In the genomic region with DNA sequence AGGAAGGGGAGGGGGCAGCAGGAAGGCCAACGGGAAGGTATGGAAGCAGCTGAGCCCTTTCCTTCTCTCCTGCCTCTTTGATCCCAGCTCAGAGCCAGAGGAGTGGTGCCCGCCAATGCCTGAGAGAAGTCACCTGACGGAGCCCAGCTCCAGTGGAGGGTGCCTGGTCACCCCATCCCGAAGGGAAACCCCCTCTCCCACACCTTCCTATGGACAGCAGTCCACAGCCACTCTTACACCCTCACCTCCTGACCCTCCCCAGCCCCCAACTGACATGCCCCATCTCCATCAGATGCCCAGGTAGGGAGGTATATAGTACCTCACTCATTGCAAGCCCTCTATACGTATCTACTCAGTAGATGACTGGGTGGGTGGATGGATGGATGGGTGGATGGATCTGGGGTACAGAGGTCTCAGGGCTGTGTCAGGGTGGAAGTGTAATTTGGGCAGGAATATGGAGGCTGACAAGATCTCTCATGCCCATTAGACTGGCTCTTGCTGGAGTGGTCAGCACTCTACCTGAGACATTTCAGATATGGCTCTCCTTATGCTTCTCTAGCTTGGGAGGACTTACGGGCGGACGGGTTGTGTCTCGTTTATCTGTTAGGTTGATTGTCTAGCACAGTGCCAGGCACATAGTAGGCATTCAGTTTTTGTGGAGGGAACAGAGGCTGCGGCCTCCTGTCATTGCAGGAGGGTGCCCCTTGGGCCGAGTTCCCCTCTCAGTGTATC, we compare ENCODE assay signal across 15 cellular contexts. TPM values are rescaled to one million over a fixed set of nuclear protein-coding genes. Genes with fewer than 3 reads are reported as not detected.
DNase-seq lines count a peak whose midpoint lies in the region; ATAC-seq and TF ChIP-seq lines count a peak whose summit lies in the region.
"Had no signal": no experiment of that assay in that cellular context is flagged by ENCODE, and none has a peak within 500 bp of the region (broad histone marks: within the 10 kb centered on the region; RNA-seq: fewer than 3 reads in every experiment).

No MANE protein-coding gene starts in this region.

- no peak overlapping the region for H3T11ph ChIP-seq in H9 (ENCODE audit: low read length)

- no peak overlapping the region for H2BK120ac ChIP-seq in H9 (ENCODE audit: low read depth, low read length, poor library complexity, severe bottlenecking)
- H2BK120ac ChIP-seq in neuronal stem cell (ENCODE audit: low read depth, low read length) = no peak overlapping the region

- H3K56ac ChIP-seq in H9 (ENCODE audit: insufficient read length, low read depth, low read length) = no peak overlapping the region

- intact Hi-C loops in CD4-positive, alpha-beta T cell (cut with DNase I, micrococcal nuclease) = loop anchor here (5.0 kb wide), 6 partner anchors 41 to 1136 kb away; partner anchors contain the start of genes SIAE (in 2 of the 2), SPA17 (in 2 of the 2), MSANTD2 (in 1 of the 2) and TMEM218 (in 1 of the 2)

- H3K4ac ChIP-seq in H9 (ENCODE audit: low read depth, low read length) (no peak overlapping the region), neuronal stem cell (ENCODE audit: low read length) (no peak overlapping the region)

- H2BK12ac ChIP-seq in H9 (ENCODE audit: insufficient read length, low read depth, low read length) (no peak overlapping the region), neuronal stem cell (ENCODE audit: low read length) (no peak overlapping the region)

- ATAC-seq in CD4-positive, alpha-beta T cell (ENCODE audit: poor library complexity) = no peak
- ATAC-seq: GM12878 had no signal

- no peaks in the 10 kb centered on the region for H3K9me3 ChIP-seq in CD4-positive, alpha-beta T cell (ENCODE audit: control insufficient read depth, low read length)
- no peaks in the 10 kb centered on the region for H3K9me3 ChIP-seq in H9 (ENCODE audit: control insufficient read depth, low read depth, low read length)
- H3K9me3 ChIP-seq in neuronal stem cell (replicated peaks in 1 of 2; ENCODE audit: control insufficient read depth in 2 of 2, insufficient read depth in 1 of 2, low read depth in 1 of 2, low read length in 2 of 2) = no peaks in the 10 kb centered on the region

- peak overlapping the region; percentile 38 for H3K27ac Mint-ChIP-seq in CD4-positive, alpha-beta T cell
- H3K27ac Mint-ChIP-seq in H9 (no peak overlapping the region), endothelial cell (ENCODE audit: unreplicated experiment) (no peak overlapping the region), mesothelial cell of epicardium (no peak overlapping the region)

- H3K79me1 ChIP-seq in H9 (ENCODE audit: insufficient read depth, low read depth, low read length, poor library complexity, severe bottlenecking) (no peaks in the 10 kb centered on the region), neuronal stem cell (ENCODE audit: low read depth, low read length) (peaks cover 2% of the 10 kb centered on the region)

- no CpG with 5 or more reads among the region's 11 CpGs for WGBS in H9 (ENCODE audit: extremely low coverage, insufficient read length, low lambda C conversion rate)
- WGBS in neuronal stem cell (ENCODE audit: extremely low coverage in 2 of 2, insufficient read length in 2 of 2, insufficient replicate concordance in 1 of 2), 2 donors = no CpG with 5 or more reads among the region's 11 CpGs

- H2BK20ac ChIP-seq in H9 (ENCODE audit: low read depth, low read length, poor library complexity, severe bottlenecking) = no peak overlapping the region

- H2BK5ac ChIP-seq in H9 (ENCODE audit: insufficient read length, low read length) (no peak overlapping the region), neuronal stem cell (ENCODE audit: low read length) (no peak overlapping the region)

- H2BK15ac ChIP-seq in H9 (ENCODE audit: low read depth, low read length) (no peak overlapping the region), neuronal stem cell (ENCODE audit: low read length) (no peak overlapping the region)

- H3K23ac ChIP-seq in H9 (ENCODE audit: insufficient read length, low read depth, low read length) = no peak overlapping the region
- H3K23ac ChIP-seq in neuronal stem cell (ENCODE audit: low read depth, low read length, poor library complexity) = peak overlapping the region; percentile 38

- H3K9ac ChIP-seq in H9 (ENCODE audit: extremely low read depth, insufficient read length, low read length) (no peak overlapping the region), neuronal stem cell (ENCODE audit: low read depth, low read length, poor library complexity) (no peak overlapping the region)

- H3K4me2 ChIP-seq in H9 (ENCODE audit: insufficient read depth, insufficient read length, low read length) (no peak overlapping the region), neuronal stem cell (ENCODE audit: insufficient read depth, low read length, poor library complexity, severe bottlenecking) (no peak overlapping the region)
- H3K4me2 ChIP-seq: PC-9 had no signal

- H2AFZ ChIP-seq in H9 (ENCODE audit: low read length) (no peak overlapping the region), neuronal stem cell (ENCODE audit: low read length) (no peak overlapping the region)
- H2AFZ ChIP-seq: PC-9 had no signal

- CTCF ChIA-PET in CD4-positive, alpha-beta T cell (lab: Charles Lee) = no interaction called here

- DNase-seq in CD4-positive, alpha-beta T cell = no peak
- DNase-seq in H9 (peak; percentile 10), endothelial cell (ENCODE audit: low spot score) (no peak), neuronal stem cell (ENCODE audit: low spot score) (no peak), mesothelial cell of epicardium (ENCODE audit: low spot score in 2 of 2, unreplicated experiment in 2 of 2) (no peak), medulla oblongata (ENCODE audit: extremely low spot score) (no peak), NCI-H510A (lab: John Stamatoyannopoulos, UW) (no peak)
- DNase-seq: KBM-7, NCI-H1092, NCI-H2107, NCI-H748 treated with DMSO at 0.1 percent for 48 hours, PC-9 had no signal

- H3K18ac ChIP-seq in H9 (ENCODE audit: insufficient read length, low read depth, low read length) (no peak overlapping the region), neuronal stem cell (ENCODE audit: low read length) (no peak overlapping the region)

- H3K27me3 Mint-ChIP-seq in CD4-positive, alpha-beta T cell = peaks cover 18% of the 10 kb centered on the region
- peaks cover 25% of the 10 kb centered on the region for H3K27me3 Mint-ChIP-seq in H9 (ENCODE audit: low read depth)
- peaks cover 24% of the 10 kb centered on the region for H3K27me3 Mint-ChIP-seq in endothelial cell (ENCODE audit: unreplicated experiment)
- H3K27me3 Mint-ChIP-seq in mesothelial cell of epicardium (ENCODE audit: low read depth) = peaks cover 24% of the 10 kb centered on the region

- H3K36me3 ChIP-seq in neuronal stem cell (replicated peaks in 1 of 2; ENCODE audit: control insufficient read depth in 2 of 2, insufficient read depth in 2 of 2, low read length in 2 of 2) = no peaks in the 10 kb centered on the region

- no peak for TF ChIP-seq CTCF in CD4-positive, alpha-beta T cell (IDR thresholded peaks at IDR 0.05)
- TF ChIP-seq CTCF in H9 (conservative IDR thresholded peaks at IDR 0.05) (no peak), endothelial cell (IDR thresholded peaks at IDR 0.05; ENCODE audit: unreplicated experiment) (no peak), mesothelial cell of epicardium (IDR thresholded peaks at IDR 0.05; ENCODE audit: unreplicated experiment) (no peak)

- no peaks in the 10 kb centered on the region for H3K79me2 ChIP-seq in H9 (ENCODE audit: insufficient read depth, low read length)

- H3K14ac ChIP-seq in H9 (ENCODE audit: insufficient read depth, low read length) (no peak overlapping the region; the same call in 1 of the 2 replicates), neuronal stem cell (ENCODE audit: low read length) (no peak overlapping the region)

- H3K4me3 ChIP-seq in neuronal stem cell (ENCODE audit: low read length in 2 of 2) = peak overlapping the region in 1 of 2 donors; percentile 10
- H3K4me3 ChIP-seq: GM12878, PC-9 had no signal

- H4K20me1 ChIP-seq in H9 (ENCODE audit: control insufficient read depth, insufficient read depth, insufficient read length) = no peaks in the 10 kb centered on the region

- H3K27me3 ChIP-seq in CD4-positive, alpha-beta T cell (ENCODE audit: control insufficient read depth, insufficient read depth, low read length) = peaks cover 18% of the 10 kb centered on the region
- H3K27me3 ChIP-seq in H9 (ENCODE audit: insufficient read depth, low read length) (peaks cover 6% of the 10 kb centered on the region; the same call in 1 of the 2 replicates), neuronal stem cell (ENCODE audit: control insufficient read depth in 3 of 3, insufficient read depth in 3 of 3, low read depth in 1 of 3, low read length in 3 of 3) (peaks cover 0 to 23% (median 19%) of the 10 kb centered on the region in 3 experiments)

- no peaks in the 10 kb centered on the region for H3K4me1 ChIP-seq in H9 (ENCODE audit: insufficient read depth, low read length)
- H3K4me1 ChIP-seq in neuronal stem cell (ENCODE audit: control insufficient read depth in 2 of 2, insufficient read depth in 1 of 2, low read depth in 1 of 2, low read length in 2 of 2) = peaks cover 8 to 17% of the 10 kb centered on the region in 2 donors

- H3K23me2 ChIP-seq in H9 (ENCODE audit: insufficient read length, low read depth, low read length, poor library complexity, severe bottlenecking) = peaks cover 6% of the 10 kb centered on the region

- peaks cover 25% of the 10 kb centered on the region for H3K4me1 Mint-ChIP-seq in CD4-positive, alpha-beta T cell (ENCODE audit: low read depth)
- H3K4me1 Mint-ChIP-seq in H9 = peaks cover 20 to 29% of the 10 kb centered on the region in 2 experiments
- peaks cover 69% of the 10 kb centered on the region for H3K4me1 Mint-ChIP-seq in endothelial cell (ENCODE audit: unreplicated experiment)
- H3K4me1 Mint-ChIP-seq in mesothelial cell of epicardium = peaks cover 16% of the 10 kb centered on the region

- H3K9me3 Mint-ChIP-seq in CD4-positive, alpha-beta T cell = no peaks in the 10 kb centered on the region
- peaks cover 0 to 3% of the 10 kb centered on the region in 2 experiments; a peak in 1 of 5 replicates for H3K9me3 Mint-ChIP-seq in H9
- no peaks in the 10 kb centered on the region for H3K9me3 Mint-ChIP-seq in endothelial cell (ENCODE audit: unreplicated experiment)
- no peaks in the 10 kb centered on the region for H3K9me3 Mint-ChIP-seq in mesothelial cell of epicardium

- no peaks in the 10 kb centered on the region for H3K36me3 Mint-ChIP-seq in CD4-positive, alpha-beta T cell (ENCODE audit: low read depth)
- H3K36me3 Mint-ChIP-seq in H9 (ENCODE audit: insufficient read depth in 1 of 3, low read depth in 3 of 3) (no peaks in the 10 kb centered on the region; a peak in 2 of 7 replicates), endothelial cell (ENCODE audit: low read depth, unreplicated experiment) (peaks cover 6% of the 10 kb centered on the region), mesothelial cell of epicardium (no peaks in the 10 kb centered on the region)
- H3K36me3 Mint-ChIP-seq: CD14-positive monocyte had no signal

- no peak overlapping the region for H4K8ac ChIP-seq in H9 (replicated peaks; ENCODE audit: insufficient read length, low read depth, low read length)
- no peak overlapping the region for H4K8ac ChIP-seq in neuronal stem cell (ENCODE audit: low read depth, low read length)

- POLR2A ChIA-PET in CD4-positive, alpha-beta T cell (lab: Charles Lee) = interaction anchor here (0.8 to 1.0 kb wide), 2 partner anchors 13 to 75 kb away, joined by 3 read pairs; partner anchors contain the start of gene CCDC15

- H4K5ac ChIP-seq in H9 (ENCODE audit: insufficient read length, low read depth, low read length) = no peak overlapping the region

- H4K91ac ChIP-seq in H9 (ENCODE audit: insufficient read length, low read depth, low read length) (no peak overlapping the region), neuronal stem cell (ENCODE audit: low read depth, low read length, poor library complexity) (no peak overlapping the region)

- peak overlapping the region; percentile 46 for H3K4me3 Mint-ChIP-seq in CD4-positive, alpha-beta T cell
- H3K4me3 Mint-ChIP-seq in H9 = no peak overlapping the region
- H3K4me3 Mint-ChIP-seq in endothelial cell (ENCODE audit: unreplicated experiment) = peak overlapping the region; percentile 60
- H3K4me3 Mint-ChIP-seq in mesothelial cell of epicardium = no peak overlapping the region

- H3K27ac ChIP-seq in CD4-positive, alpha-beta T cell (ENCODE audit: low read depth, low read length) = no peak overlapping the region
- H3K27ac ChIP-seq in H9 (ENCODE audit: insufficient read length, low read depth, low read length) (no peak overlapping the region), neuronal stem cell (replicated peaks; ENCODE audit: low read length) (no peak overlapping the region)
- H3K27ac ChIP-seq: PC-9 had no signal

- H2AK5ac ChIP-seq in H9 (ENCODE audit: insufficient read length, low read length) = no peak overlapping the region
- no peak overlapping the region for H2AK5ac ChIP-seq in neuronal stem cell (ENCODE audit: low read depth, low read length)

RNA-seq across cellular contexts. Expression of gene ROBO3, which starts 13.4 kb away (rescaled TPM):
- total RNA-seq in CD4-positive, alpha-beta T cell = 10 to 100 TPM; 26.2 to 27.2 TPM
- total RNA-seq in H9 (2021) (11.8 and 12.6 TPM in 2 replicates), endothelial cell (ENCODE audit: unreplicated experiment) (40.0 TPM), mesothelial cell of epicardium (26.0 to 26.7 TPM (median 26.4 TPM) in 3 replicates)
- polyA plus RNA-seq in neuronal stem cell (2013, experiment 1 of 2) = 9.5 TPM
- polyA plus RNA-seq in neuronal stem cell (2013, experiment 2 of 2) = 8.8 TPM

RNA-seq across cellular contexts. Expression of gene ROBO4, which starts 19.0 kb away (rescaled TPM):
- not detected for total RNA-seq in CD4-positive, alpha-beta T cell
- total RNA-seq in H9 (2021) (not detected in 2 replicates), endothelial cell (ENCODE audit: unreplicated experiment) (28.8 TPM), mesothelial cell of epicardium (not detected in 3 replicates)
- not detected for polyA plus RNA-seq in neuronal stem cell (2013, experiment 1 of 2)
- not detected for polyA plus RNA-seq in neuronal stem cell (2013, experiment 2 of 2)
- total RNA-seq: GM12878, PC-9 had no signal
- polyA plus RNA-seq: GM12878 had no signal

RNA-seq across cellular contexts. Expression of gene HEPN1, which starts 40.4 kb away (rescaled TPM):
- total RNA-seq in CD4-positive, alpha-beta T cell = not detected
- total RNA-seq in H9 (2021) = not detected in 2 replicates
- not detected for total RNA-seq in endothelial cell (ENCODE audit: unreplicated experiment)
- not detected for polyA plus RNA-seq in neuronal stem cell (2013, experiment 1 of 2)
- not detected for polyA plus RNA-seq in neuronal stem cell (2013, experiment 2 of 2)
- not detected in 3 replicates for total RNA-seq in mesothelial cell of epicardium
- total RNA-seq: GM12878, M059J, PC-9 had no signal
- polyA plus RNA-seq: CD14-positive monocyte, GM12878 had no signal

RNA-seq across cellular contexts. Expression of gene HEPACAM, which starts 57.2 kb away (rescaled TPM):
- not detected for total RNA-seq in CD4-positive, alpha-beta T cell
- total RNA-seq in H9 (2021) (not detected in 2 replicates), endothelial cell (ENCODE audit: unreplicated experiment) (0.08 TPM), mesothelial cell of epicardium (0.07 TPM in 2 of 3 replicates, not detected in the other)
- 0.03 TPM for polyA plus RNA-seq in neuronal stem cell (2013, experiment 1 of 2)
- polyA plus RNA-seq in neuronal stem cell (2013, experiment 2 of 2) = 0.01 TPM
- total RNA-seq: GM12878, M059J, PC-9 had no signal
- polyA plus RNA-seq: CD14-positive monocyte had no signal

Comparison
In these comparisons a context has a peak if more than half of its experiments do, and no peak if none do; other contexts are left out.
1. H3K4me3 Mint-ChIP-seq: peak in CD4-positive, alpha-beta T cell (single experiment) and endothelial cell (single experiment); none in H9 (0 of 2) and mesothelial cell of epicardium (single experiment).
2. RNA of gene ROBO4, which starts 19.0 kb away (total RNA-seq): 28.8 TPM in endothelial cell (single experiment); not detected in mesothelial cell of epicardium, not detected in CD4-positive, alpha-beta T cell and not detected in H9; every median in the first group is over 10 times any median in the second.